12 cellular contexts compared by ENCODE assay signal in genomic region chr12:6443361-6443983, GRCh38. TPM values are rescaled to one million over a fixed set of nuclear protein-coding genes. Genes with fewer than 3 reads are reported as not detected.
DNase-seq lines count a peak whose midpoint lies in the region; ATAC-seq lines count a peak whose summit lies in the region.
"Had no signal": no experiment of that assay in that cellular context is flagged by ENCODE, and none has a peak within 500 bp of the region (broad histone marks: within the 10 kb centered on the region; RNA-seq: fewer than 3 reads in every experiment).

No MANE protein-coding gene starts in this region.

- DNase-seq in activated T-cell treated with anti-CD3 and anti-CD28 coated beads for 24 hours (ENCODE audit: low read depth) (peak; percentile 59), activated T-cell treated with anti-CD3 and anti-CD28 coated beads for 4 hours (no peak), H7 (no peak)
- peak; percentile 26 for DNase-seq in activated naive CD4-positive, alpha-beta T cell treated with anti-CD3 and anti-CD28 coated beads, Interleukin-2, amount 10 ng/mL, durations not matched to agents 7 days and 5 days
- DNase-seq: foreskin fibroblast, SHP77 had no signal

- peak overlapping the region; percentile 97 for H3K4me3 Mint-ChIP-seq in activated naive CD4-positive, alpha-beta T cell treated with anti-CD3 and anti-CD28 coated beads, Interleukin-2, amount 10 ng/mL, durations not matched to agents 7 days and 5 days
- H3K4me3 Mint-ChIP-seq in stimulated activated memory B cell treated with anti-CD40 and anti-IgM and Interleukin-4, amounts not matched to agents 10 μg/mL and 1 μg/mL and 100 μg/mL, for 72 hours = peak overlapping the region; percentile 66

- peak overlapping the region; percentile 95 for H3K27ac Mint-ChIP-seq in activated naive CD4-positive, alpha-beta T cell treated with anti-CD3 and anti-CD28 coated beads, Interleukin-2, amount 10 ng/mL, durations not matched to agents 7 days and 5 days
- peak overlapping the region; percentile 83 for H3K27ac Mint-ChIP-seq in stimulated activated memory B cell treated with anti-CD40 and anti-IgM and Interleukin-4, amounts not matched to agents 10 μg/mL and 1 μg/mL and 100 μg/mL, for 72 hours

- no peaks in the 10 kb centered on the region for H3K9me3 Mint-ChIP-seq in activated naive CD4-positive, alpha-beta T cell treated with anti-CD3 and anti-CD28 coated beads, Interleukin-2, amount 10 ng/mL, durations not matched to agents 7 days and 5 days
- H3K9me3 Mint-ChIP-seq in stimulated activated memory B cell treated with anti-CD40 and anti-IgM and Interleukin-4, amounts not matched to agents 10 μg/mL and 1 μg/mL and 100 μg/mL, for 72 hours = no peaks in the 10 kb centered on the region

- no peaks in the 10 kb centered on the region; the same call in 1 of the 2 replicates for H3K36me3 ChIP-seq in H7 (replicated peaks; ENCODE audit: control insufficient read depth, insufficient read depth, low read length)
- H3K36me3 ChIP-seq: right atrium auricular region had no signal

- H3K36me3 Mint-ChIP-seq in activated naive CD4-positive, alpha-beta T cell treated with anti-CD3 and anti-CD28 coated beads, Interleukin-2, amount 10 ng/mL, durations not matched to agents 7 days and 5 days = peaks cover 33% of the 10 kb centered on the region
- H3K36me3 Mint-ChIP-seq in stimulated activated memory B cell treated with anti-CD40 and anti-IgM and Interleukin-4, amounts not matched to agents 10 μg/mL and 1 μg/mL and 100 μg/mL, for 72 hours = peaks cover 32% of the 10 kb centered on the region

- no peak overlapping the region for H3K4me3 ChIP-seq in H7 (ENCODE audit: insufficient read depth, low read depth, low read length)
- H3K4me3 ChIP-seq: right atrium auricular region had no signal

- peak; percentile 43 for ATAC-seq in HG03354 (IDR thresholded peaks at IDR 0.05; ENCODE audit: poor library complexity, severe bottlenecking, unreplicated experiment)
- peak; percentile 67 for ATAC-seq in stimulated activated memory B cell treated with anti-CD40 and anti-IgM and Interleukin-4, amounts not matched to agents 10 μg/mL and 1 μg/mL and 100 μg/mL, for 72 hours
- ATAC-seq in GM19395 (IDR thresholded peaks at IDR 0.05; ENCODE audit: unreplicated experiment) = no peak
- no peak for ATAC-seq in GM21360 (IDR thresholded peaks at IDR 0.05; ENCODE audit: unreplicated experiment)
- ATAC-seq: HCT116 had no signal

- H3K27me3 Mint-ChIP-seq in activated naive CD4-positive, alpha-beta T cell treated with anti-CD3 and anti-CD28 coated beads, Interleukin-2, amount 10 ng/mL, durations not matched to agents 7 days and 5 days = no peaks in the 10 kb centered on the region
- H3K27me3 Mint-ChIP-seq in stimulated activated memory B cell treated with anti-CD40 and anti-IgM and Interleukin-4, amounts not matched to agents 10 μg/mL and 1 μg/mL and 100 μg/mL, for 72 hours = no peaks in the 10 kb centered on the region

- CTCF ChIA-PET in activated naive CD4-positive, alpha-beta T cell treated with anti-CD3 and anti-CD28 coated beads, Interleukin-2, amount 10 ng/mL, durations not matched to agents 7 days and 5 days (lab: Charles Lee) = interaction anchor here (0.9 to 6.8 kb wide), 6 partner anchors 9 to 22 kb away, joined by 3 to 63 read pairs (median 30); partner anchors contain the start of gene TAPBPL

- no peaks in the 10 kb centered on the region for H3K27me3 ChIP-seq in H7 (ENCODE audit: control insufficient read depth, insufficient read depth, low read length)
- H3K27me3 ChIP-seq: right atrium auricular region had no signal

- H3K4me1 Mint-ChIP-seq in activated naive CD4-positive, alpha-beta T cell treated with anti-CD3 and anti-CD28 coated beads, Interleukin-2, amount 10 ng/mL, durations not matched to agents 7 days and 5 days = peaks cover 59% of the 10 kb centered on the region
- peaks cover 60% of the 10 kb centered on the region for H3K4me1 Mint-ChIP-seq in stimulated activated memory B cell treated with anti-CD40 and anti-IgM and Interleukin-4, amounts not matched to agents 10 μg/mL and 1 μg/mL and 100 μg/mL, for 72 hours

RNA-seq across cellular contexts. Expression of gene CD27, which starts 1.3 kb away (rescaled TPM):
- not detected in 2 replicates for total RNA-seq in H7 (2014; rRNA removed; shearing (Covaris generic))

RNA-seq across cellular contexts. Expression of gene TAPBPL, which starts 8.4 kb away (rescaled TPM):
- total RNA-seq in H7 (2014; rRNA removed; shearing (Covaris generic)) = 0.62 and 1.0 TPM in 2 replicates

RNA-seq across cellular contexts. Expression of gene VAMP1, which starts 27.0 kb away (rescaled TPM):
- total RNA-seq in H7 (2014; rRNA removed; shearing (Covaris generic)) = 23.9 and 26.8 TPM in 2 replicates

RNA-seq across cellular contexts. Expression of gene MRPL51, which starts 49.6 kb away (rescaled TPM):
- 137 and 145 TPM in 2 replicates for total RNA-seq in H7 (2014; rRNA removed; shearing (Covaris generic))

RNA-seq across cellular contexts. Expression of gene NCAPD2, which starts 50.4 kb away (rescaled TPM):
- 104 and 113 TPM in 2 replicates for total RNA-seq in H7 (2014; rRNA removed; shearing (Covaris generic))

Comparison
In these comparisons a context has a peak if more than half of its experiments do, and no peak if none do; other contexts are left out.
1. DNase-seq: peak in activated T-cell treated with anti-CD3 and anti-CD28 coated beads for 24 hours (single experiment) and activated naive CD4-positive, alpha-beta T cell treated with anti-CD3 and anti-CD28 coated beads, Interleukin-2, amount 10 ng/mL, durations not matched to agents 7 days and 5 days (single experiment); none in activated T-cell treated with anti-CD3 and anti-CD28 coated beads for 4 hours (single experiment) and H7 (single experiment).
2. ATAC-seq: peak in HG03354 (single experiment) and stimulated activated memory B cell treated with anti-CD40 and anti-IgM and Interleukin-4, amounts not matched to agents 10 μg/mL and 1 μg/mL and 100 μg/mL, for 72 hours (single experiment); none in GM19395 (single experiment) and GM21360 (single experiment).